ENCODE assay signal across 1 cellular context in the genomic region with DNA sequence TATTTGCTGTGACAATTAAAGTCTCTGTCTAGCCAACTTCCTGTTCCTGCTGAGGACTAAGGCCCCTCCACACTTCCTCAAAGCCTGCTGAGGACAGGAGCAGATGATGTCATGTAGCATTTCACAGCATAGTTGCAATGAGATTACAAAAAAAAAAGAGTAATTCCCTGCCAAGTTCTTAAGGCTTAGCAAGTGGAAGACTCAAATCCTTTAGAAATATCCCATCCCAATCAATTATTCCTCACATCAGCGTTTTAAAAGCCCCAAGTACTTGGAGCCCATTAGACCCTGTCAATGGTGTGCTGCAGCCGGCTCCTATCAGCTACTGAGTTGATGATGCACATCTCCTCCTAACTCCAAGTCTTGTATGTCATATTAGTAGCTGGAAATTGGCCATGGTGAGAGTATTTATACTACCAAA.
TF ChIP-seq lines count a peak whose summit lies in the region.

No MANE protein-coding gene starts in this region.

TF ChIP-seq in GM12878, 131 proteins besides CTCF, POLR2A, EP300 and RAD21 (continued from another document):
- TF ChIP-seq, protein P1, sequence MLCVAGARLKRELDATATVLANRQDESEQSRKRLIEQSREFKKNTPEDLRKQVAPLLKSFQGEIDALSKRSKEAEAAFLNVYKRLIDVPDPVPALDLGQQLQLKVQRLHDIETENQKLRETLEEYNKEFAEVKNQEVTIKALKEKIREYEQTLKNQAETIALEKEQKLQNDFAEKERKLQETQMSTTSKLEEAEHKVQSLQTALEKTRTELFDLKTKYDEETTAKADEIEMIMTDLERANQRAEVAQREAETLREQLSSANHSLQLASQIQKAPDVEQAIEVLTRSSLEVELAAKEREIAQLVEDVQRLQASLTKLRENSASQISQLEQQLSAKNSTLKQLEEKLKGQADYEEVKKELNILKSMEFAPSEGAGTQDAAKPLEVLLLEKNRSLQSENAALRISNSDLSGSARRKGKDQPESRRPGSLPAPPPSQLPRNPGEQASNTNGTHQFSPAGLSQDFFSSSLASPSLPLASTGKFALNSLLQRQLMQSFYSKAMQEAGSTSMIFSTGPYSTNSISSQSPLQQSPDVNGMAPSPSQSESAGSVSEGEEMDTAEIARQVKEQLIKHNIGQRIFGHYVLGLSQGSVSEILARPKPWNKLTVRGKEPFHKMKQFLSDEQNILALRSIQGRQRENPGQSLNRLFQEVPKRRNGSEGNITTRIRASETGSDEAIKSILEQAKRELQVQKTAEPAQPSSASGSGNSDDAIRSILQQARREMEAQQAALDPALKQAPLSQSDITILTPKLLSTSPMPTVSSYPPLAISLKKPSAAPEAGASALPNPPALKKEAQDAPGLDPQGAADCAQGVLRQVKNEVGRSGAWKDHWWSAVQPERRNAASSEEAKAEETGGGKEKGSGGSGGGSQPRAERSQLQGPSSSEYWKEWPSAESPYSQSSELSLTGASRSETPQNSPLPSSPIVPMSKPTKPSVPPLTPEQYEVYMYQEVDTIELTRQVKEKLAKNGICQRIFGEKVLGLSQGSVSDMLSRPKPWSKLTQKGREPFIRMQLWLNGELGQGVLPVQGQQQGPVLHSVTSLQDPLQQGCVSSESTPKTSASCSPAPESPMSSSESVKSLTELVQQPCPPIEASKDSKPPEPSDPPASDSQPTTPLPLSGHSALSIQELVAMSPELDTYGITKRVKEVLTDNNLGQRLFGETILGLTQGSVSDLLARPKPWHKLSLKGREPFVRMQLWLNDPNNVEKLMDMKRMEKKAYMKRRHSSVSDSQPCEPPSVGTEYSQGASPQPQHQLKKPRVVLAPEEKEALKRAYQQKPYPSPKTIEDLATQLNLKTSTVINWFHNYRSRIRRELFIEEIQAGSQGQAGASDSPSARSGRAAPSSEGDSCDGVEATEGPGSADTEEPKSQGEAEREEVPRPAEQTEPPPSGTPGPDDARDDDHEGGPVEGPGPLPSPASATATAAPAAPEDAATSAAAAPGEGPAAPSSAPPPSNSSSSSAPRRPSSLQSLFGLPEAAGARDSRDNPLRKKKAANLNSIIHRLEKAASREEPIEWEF (IDR thresholded peaks at IDR 0.05; ENCODE audit: insufficient replicate concordance, low read depth, low read length) = no peak
- TF ChIP-seq IRF3 (IDR thresholded peaks at IDR 0.05) = no peak
- TF ChIP-seq, protein P2, sequence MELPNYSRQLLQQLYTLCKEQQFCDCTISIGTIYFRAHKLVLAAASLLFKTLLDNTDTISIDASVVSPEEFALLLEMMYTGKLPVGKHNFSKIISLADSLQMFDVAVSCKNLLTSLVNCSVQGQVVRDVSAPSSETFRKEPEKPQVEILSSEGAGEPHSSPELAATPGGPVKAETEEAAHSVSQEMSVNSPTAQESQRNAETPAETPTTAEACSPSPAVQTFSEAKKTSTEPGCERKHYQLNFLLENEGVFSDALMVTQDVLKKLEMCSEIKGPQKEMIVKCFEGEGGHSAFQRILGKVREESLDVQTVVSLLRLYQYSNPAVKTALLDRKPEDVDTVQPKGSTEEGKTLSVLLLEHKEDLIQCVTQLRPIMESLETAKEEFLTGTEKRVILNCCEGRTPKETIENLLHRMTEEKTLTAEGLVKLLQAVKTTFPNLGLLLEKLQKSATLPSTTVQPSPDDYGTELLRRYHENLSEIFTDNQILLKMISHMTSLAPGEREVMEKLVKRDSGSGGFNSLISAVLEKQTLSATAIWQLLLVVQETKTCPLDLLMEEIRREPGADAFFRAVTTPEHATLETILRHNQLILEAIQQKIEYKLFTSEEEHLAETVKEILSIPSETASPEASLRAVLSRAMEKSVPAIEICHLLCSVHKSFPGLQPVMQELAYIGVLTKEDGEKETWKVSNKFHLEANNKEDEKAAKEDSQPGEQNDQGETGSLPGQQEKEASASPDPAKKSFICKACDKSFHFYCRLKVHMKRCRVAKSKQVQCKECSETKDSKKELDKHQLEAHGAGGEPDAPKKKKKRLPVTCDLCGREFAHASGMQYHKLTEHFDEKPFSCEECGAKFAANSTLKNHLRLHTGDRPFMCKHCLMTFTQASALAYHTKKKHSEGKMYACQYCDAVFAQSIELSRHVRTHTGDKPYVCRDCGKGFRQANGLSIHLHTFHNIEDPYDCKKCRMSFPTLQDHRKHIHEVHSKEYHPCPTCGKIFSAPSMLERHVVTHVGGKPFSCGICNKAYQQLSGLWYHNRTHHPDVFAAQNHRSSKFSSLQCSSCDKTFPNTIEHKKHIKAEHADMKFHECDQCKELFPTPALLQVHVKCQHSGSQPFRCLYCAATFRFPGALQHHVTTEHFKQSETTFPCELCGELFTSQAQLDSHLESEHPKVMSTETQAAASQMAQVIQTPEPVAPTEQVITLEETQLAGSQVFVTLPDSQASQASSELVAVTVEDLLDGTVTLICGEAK (IDR thresholded peaks at IDR 0.05; ENCODE audit: borderline replicate concordance) = no peak; the same call in 1 of the 2 replicates
- 0 out of 2 replicates have a peak, but pooled peaks have one; percentile 19 for TF ChIP-seq CREB1 (IDR thresholded peaks at IDR 0.05; ENCODE audit: low read depth)
- TF ChIP-seq SPI1 (IDR thresholded peaks at IDR 0.05; ENCODE audit: borderline replicate concordance, insufficient read depth, low read depth, low read length) = peak; percentile 75; the same call in 1 of the 2 replicates
- TF ChIP-seq GABPA (IDR thresholded peaks at IDR 0.05; ENCODE audit: low read depth) = peak; percentile 37; the same call in 1 of the 2 replicates
- no peak for TF ChIP-seq JUNB (IDR thresholded peaks at IDR 0.05)
- no peak for TF ChIP-seq ZBED1 (IDR thresholded peaks at IDR 0.05; ENCODE audit: borderline replicate concordance)
- TF ChIP-seq IKZF2 (IDR thresholded peaks at IDR 0.05) = no peak
- no peak for TF ChIP-seq CHD4 (IDR thresholded peaks at IDR 0.05)
- TF ChIP-seq ATF2 (IDR thresholded peaks at IDR 0.05; ENCODE audit: low read length) = peak; percentile 43; the same call in 1 of the 2 replicates
- no peak for TF ChIP-seq POLR2AphosphoS2 (IDR thresholded peaks at IDR 0.05; ENCODE audit: low read depth, low read length)
- TF ChIP-seq MLLT1 (IDR thresholded peaks at IDR 0.05) = no peak
- no peak for TF ChIP-seq NRF1 (conservative IDR thresholded peaks at IDR 0.05; ENCODE audit: low read depth, low read length)
- peak; percentile 35; the same call in 1 of the 2 replicates for TF ChIP-seq ZNF384 (IDR thresholded peaks at IDR 0.05; ENCODE audit: borderline replicate concordance, low read depth, low read length)
- TF ChIP-seq, protein P3, sequence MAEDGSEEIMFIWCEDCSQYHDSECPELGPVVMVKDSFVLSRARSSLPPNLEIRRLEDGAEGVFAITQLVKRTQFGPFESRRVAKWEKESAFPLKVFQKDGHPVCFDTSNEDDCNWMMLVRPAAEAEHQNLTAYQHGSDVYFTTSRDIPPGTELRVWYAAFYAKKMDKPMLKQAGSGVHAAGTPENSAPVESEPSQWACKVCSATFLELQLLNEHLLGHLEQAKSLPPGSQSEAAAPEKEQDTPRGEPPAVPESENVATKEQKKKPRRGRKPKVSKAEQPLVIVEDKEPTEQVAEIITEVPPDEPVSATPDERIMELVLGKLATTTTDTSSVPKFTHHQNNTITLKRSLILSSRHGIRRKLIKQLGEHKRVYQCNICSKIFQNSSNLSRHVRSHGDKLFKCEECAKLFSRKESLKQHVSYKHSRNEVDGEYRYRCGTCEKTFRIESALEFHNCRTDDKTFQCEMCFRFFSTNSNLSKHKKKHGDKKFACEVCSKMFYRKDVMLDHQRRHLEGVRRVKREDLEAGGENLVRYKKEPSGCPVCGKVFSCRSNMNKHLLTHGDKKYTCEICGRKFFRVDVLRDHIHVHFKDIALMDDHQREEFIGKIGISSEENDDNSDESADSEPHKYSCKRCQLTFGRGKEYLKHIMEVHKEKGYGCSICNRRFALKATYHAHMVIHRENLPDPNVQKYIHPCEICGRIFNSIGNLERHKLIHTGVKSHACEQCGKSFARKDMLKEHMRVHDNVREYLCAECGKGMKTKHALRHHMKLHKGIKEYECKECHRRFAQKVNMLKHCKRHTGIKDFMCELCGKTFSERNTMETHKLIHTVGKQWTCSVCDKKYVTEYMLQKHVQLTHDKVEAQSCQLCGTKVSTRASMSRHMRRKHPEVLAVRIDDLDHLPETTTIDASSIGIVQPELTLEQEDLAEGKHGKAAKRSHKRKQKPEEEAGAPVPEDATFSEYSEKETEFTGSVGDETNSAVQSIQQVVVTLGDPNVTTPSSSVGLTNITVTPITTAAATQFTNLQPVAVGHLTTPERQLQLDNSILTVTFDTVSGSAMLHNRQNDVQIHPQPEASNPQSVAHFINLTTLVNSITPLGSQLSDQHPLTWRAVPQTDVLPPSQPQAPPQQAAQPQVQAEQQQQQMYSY (CRISPR knock-in tag; IDR thresholded peaks at IDR 0.05) = no peak
- TF ChIP-seq ATF7 (IDR thresholded peaks at IDR 0.05; ENCODE audit: low read depth) = peak; percentile 81
- TF ChIP-seq ZSCAN29 (IDR thresholded peaks at IDR 0.05) = no peak
- TF ChIP-seq SMARCA5 (IDR thresholded peaks at IDR 0.05) = no peak
